8 cellular contexts compared by ENCODE assay signal in the genomic region with DNA sequence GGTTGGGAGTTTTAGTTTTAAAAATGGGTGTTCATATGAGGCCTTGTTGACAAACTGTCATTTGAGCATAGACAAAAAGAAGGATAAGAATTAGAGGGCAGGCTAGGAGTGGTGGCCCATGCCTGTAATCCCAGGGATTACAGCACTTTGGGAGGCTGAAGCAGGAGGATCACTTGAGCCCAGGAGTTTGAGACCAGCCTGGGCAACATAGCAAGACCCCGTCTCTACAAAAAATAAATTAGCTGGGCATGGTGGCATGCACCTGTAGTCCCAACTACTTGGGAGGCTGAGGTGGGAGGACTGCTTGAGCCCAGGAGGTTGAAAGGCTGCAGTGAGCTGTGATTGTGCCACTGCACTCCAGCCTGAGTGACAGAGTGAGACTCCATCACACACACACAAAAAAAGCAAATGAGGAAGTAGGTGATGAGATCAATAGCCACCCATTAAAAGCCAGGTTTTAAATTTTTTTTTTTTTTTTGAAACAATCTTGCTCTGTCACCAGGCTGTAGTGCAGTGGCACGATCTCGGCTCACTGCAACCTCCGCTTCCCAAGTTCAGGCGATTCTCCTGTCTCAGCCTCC. TPM values are rescaled to one million over a fixed set of nuclear protein-coding genes. Genes with fewer than 3 reads are reported as not detected.
A peak's percentile ranks its signal among the peaks of the same experiment; 100 is the strongest.
DNase-seq lines count a peak whose midpoint lies in the region; ATAC-seq and TF ChIP-seq lines count a peak whose summit lies in the region.
"Not testable (repeated sequence)": the region's sequence is repeated elsewhere in the genome, so short reads cannot be mapped to it uniquely, and the experiment has no call there.

No MANE protein-coding gene starts in this region.

- intact Hi-C loops in Caco-2 (cut with micrococcal nuclease; ENCODE audit: unreplicated experiment), result not testable (repeated sequence)
- intact Hi-C loops in activated B cell treated with CpG ODN at 0.5 μM for 24 hours (cut with micrococcal nuclease), result loop anchor here (1.0 kb wide), 2 partner anchors 9 to 15 kb away; no protein-coding TSS in a partner anchor

- H3K36me3 Mint-ChIP-seq in Caco-2 (ENCODE audit: insufficient read depth, unreplicated experiment) (peaks cover 54% of the 10 kb centered on the region), activated B cell treated with CpG ODN at 0.5 μM for 24 hours (ENCODE audit: low read depth) (peaks cover 71% of the 10 kb centered on the region), naive B cell (peaks cover 22 to 25% of the 10 kb centered on the region in 2 donors)
- peaks cover 28% of the 10 kb centered on the region for H3K36me3 Mint-ChIP-seq in activated naive CD4-positive, alpha-beta T cell treated with anti-CD3 and anti-CD28 coated beads, Interleukin-2, amount 50 U/mL, for 24 hours
- H3K36me3 Mint-ChIP-seq in stimulated activated naive B cell treated with anti-CD40 and anti-IgM and Interleukin-4, amounts not matched to agents 10 μg/mL and 1 μg/mL and 100 μg/mL, for 72 hours, result peaks cover 56 to 63% of the 10 kb centered on the region in 2 donors

- H3K4me1 ChIP-seq in Caco-2, result not testable (repeated sequence)
- H3K4me1 ChIP-seq in Karpas-422 (ENCODE audit: low read length) (peaks cover 45% of the 10 kb centered on the region), OCI-LY1 (ENCODE audit: insufficient read depth, low read length, severe bottlenecking) (peaks cover 82% of the 10 kb centered on the region)
- H3K4me1 ChIP-seq in effector memory CD4-positive, alpha-beta T cell (ENCODE audit: control insufficient read depth, insufficient read depth, low read length, poor library complexity, severe bottlenecking), result peaks cover 35% of the 10 kb centered on the region

- not testable (repeated sequence) for H3K4me3 Mint-ChIP-seq in Caco-2 (ENCODE audit: unreplicated experiment)
- H3K4me3 Mint-ChIP-seq in activated B cell treated with CpG ODN at 0.5 μM for 24 hours, result peak overlapping the region; percentile 60
- peak overlapping the region; percentile 43 for H3K4me3 Mint-ChIP-seq in activated naive CD4-positive, alpha-beta T cell treated with anti-CD3 and anti-CD28 coated beads, Interleukin-2, amount 50 U/mL, for 24 hours
- H3K4me3 Mint-ChIP-seq in naive B cell, result peak overlapping the region in 6 of 8 donors; percentile 73 to 89 (median 84)
- H3K4me3 Mint-ChIP-seq in stimulated activated naive B cell treated with anti-CD40 and anti-IgM and Interleukin-4, amounts not matched to agents 10 μg/mL and 1 μg/mL and 100 μg/mL, for 72 hours, result peak overlapping the region; percentile 44 to 46

- not testable (repeated sequence) for H3K4me2 ChIP-seq in Karpas-422 (ENCODE audit: low read depth, low read length, poor library complexity, severe bottlenecking)
- H3K4me2 ChIP-seq in OCI-LY1 (ENCODE audit: low read length), result peak overlapping the region; percentile 67

- POLR2A ChIA-PET in Caco-2 (lab: Charles Lee), result not testable (repeated sequence)
- POLR2A ChIA-PET in activated B cell treated with CpG ODN at 0.5 μM for 24 hours (lab: Charles Lee), result interaction anchor here (0.6 to 5.5 kb wide), 6 partner anchors 8 to 1232 kb away, joined by 5 to 63 read pairs (median 8); no protein-coding TSS in a partner anchor

- H3K9me3 ChIP-seq in Caco-2, result peaks cover 10% of the 10 kb centered on the region
- H3K9me3 ChIP-seq in Karpas-422 (ENCODE audit: low read length); effector memory CD4-positive, alpha-beta T cell (ENCODE audit: control insufficient read depth, low read length): not testable (repeated sequence)
- peaks cover 12% of the 10 kb centered on the region; the same call in 1 of the 2 replicates for H3K9me3 ChIP-seq in OCI-LY1 (ENCODE audit: low read length)

- H3K4me3 ChIP-seq in Caco-2 (ENCODE audit: low read depth, low read length); Karpas-422 (ENCODE audit: low read length); effector memory CD4-positive, alpha-beta T cell (ENCODE audit: insufficient read depth, low read depth, low read length, poor library complexity, severe bottlenecking): not testable (repeated sequence)
- H3K4me3 ChIP-seq in OCI-LY1 (ENCODE audit: low read depth, low read length, poor library complexity, severe bottlenecking), result peak overlapping the region; percentile 45

- H3K27me3 ChIP-seq in Caco-2 (replicated peaks; ENCODE audit: control insufficient read depth, insufficient read depth, low read length); Karpas-422 (ENCODE audit: low read length); OCI-LY1 (ENCODE audit: insufficient read depth, low read length); effector memory CD4-positive, alpha-beta T cell (replicated peaks; ENCODE audit: control insufficient read depth, insufficient read depth, low read length, poor library complexity, severe bottlenecking): not testable (repeated sequence)

- H3K9ac ChIP-seq in Karpas-422 (ENCODE audit: low read length), result not testable (repeated sequence)
- H3K9ac ChIP-seq in OCI-LY1 (ENCODE audit: low read length), result peak overlapping the region; percentile 68

- not testable (repeated sequence) for TF ChIP-seq CTCF in Caco-2 (IDR thresholded peaks at IDR 0.05; ENCODE audit: insufficient read depth in 1 of 2, low read depth in 1 of 2, low read length in 1 of 2, severe bottlenecking in 1 of 2, unreplicated experiment in 1 of 2); OCI-LY1 (IDR thresholded peaks at IDR 0.05; ENCODE audit: low read length); activated B cell treated with CpG ODN at 0.5 μM for 24 hours (IDR thresholded peaks at IDR 0.05)

- H3K27ac Mint-ChIP-seq in Caco-2 (ENCODE audit: unreplicated experiment) (peak overlapping the region; percentile 22), activated B cell treated with CpG ODN at 0.5 μM for 24 hours (peak overlapping the region; percentile 84), naive B cell (peak overlapping the region in 4 of 6 donors; percentile 97 to 99 (median 98))
- not testable (repeated sequence) for H3K27ac Mint-ChIP-seq in activated naive CD4-positive, alpha-beta T cell treated with anti-CD3 and anti-CD28 coated beads, Interleukin-2, amount 50 U/mL, for 24 hours
- H3K27ac Mint-ChIP-seq in stimulated activated naive B cell treated with anti-CD40 and anti-IgM and Interleukin-4, amounts not matched to agents 10 μg/mL and 1 μg/mL and 100 μg/mL, for 72 hours, result peak overlapping the region; percentile 94

- H2AFZ ChIP-seq in Karpas-422 (ENCODE audit: low read length); OCI-LY1 (ENCODE audit: low read length): not testable (repeated sequence)

- BruUV-seq in Caco-2 (replicated peaks; lab: Mats Ljungman, UMichigan), result not testable (repeated sequence)

- not testable (repeated sequence) for DNase-seq in Caco-2; Karpas-422; activated B cell treated with CpG ODN at 0.5 μM for 24 hours; effector memory CD4-positive, alpha-beta T cell; stimulated activated naive B cell treated with anti-CD40 and anti-IgM and Interleukin-4, amounts not matched to agents 10 μg/mL and 1 μg/mL and 100 μg/mL, for 72 hours
- DNase-seq in naive B cell, result peak; percentile 59

- not testable (repeated sequence) for H3K9me2 ChIP-seq in Karpas-422 (replicated peaks; ENCODE audit: insufficient read depth, low read length); OCI-LY1 (ENCODE audit: low read depth, low read length)

- H3K4me1 Mint-ChIP-seq in Caco-2 (ENCODE audit: low read depth, unreplicated experiment) (peaks cover 12% of the 10 kb centered on the region), activated B cell treated with CpG ODN at 0.5 μM for 24 hours (peaks cover 75% of the 10 kb centered on the region), naive B cell (peaks cover 50 to 82% (median 71%) of the 10 kb centered on the region in 3 donors)
- peaks cover 82% of the 10 kb centered on the region for H3K4me1 Mint-ChIP-seq in activated naive CD4-positive, alpha-beta T cell treated with anti-CD3 and anti-CD28 coated beads, Interleukin-2, amount 50 U/mL, for 24 hours
- H3K4me1 Mint-ChIP-seq in stimulated activated naive B cell treated with anti-CD40 and anti-IgM and Interleukin-4, amounts not matched to agents 10 μg/mL and 1 μg/mL and 100 μg/mL, for 72 hours, result peaks cover 37 to 69% of the 10 kb centered on the region in 2 donors

- not testable (repeated sequence) for H4K20me1 ChIP-seq in Karpas-422 (ENCODE audit: insufficient read depth, low read depth, low read length); OCI-LY1 (ENCODE audit: insufficient read depth, low read length)

- not testable (repeated sequence) for H3K9me3 Mint-ChIP-seq in Caco-2 (ENCODE audit: unreplicated experiment); activated B cell treated with CpG ODN at 0.5 μM for 24 hours; activated naive CD4-positive, alpha-beta T cell treated with anti-CD3 and anti-CD28 coated beads, Interleukin-2, amount 50 U/mL, for 24 hours; stimulated activated naive B cell treated with anti-CD40 and anti-IgM and Interleukin-4, amounts not matched to agents 10 μg/mL and 1 μg/mL and 100 μg/mL, for 72 hours
- peaks cover 0 to 20% (median 10%) of the 10 kb centered on the region in 7 donors for H3K9me3 Mint-ChIP-seq in naive B cell

- H3K27me3 Mint-ChIP-seq in Caco-2 (ENCODE audit: insufficient read depth, unreplicated experiment); activated B cell treated with CpG ODN at 0.5 μM for 24 hours; activated naive CD4-positive, alpha-beta T cell treated with anti-CD3 and anti-CD28 coated beads, Interleukin-2, amount 50 U/mL, for 24 hours; naive B cell; stimulated activated naive B cell treated with anti-CD40 and anti-IgM and Interleukin-4, amounts not matched to agents 10 μg/mL and 1 μg/mL and 100 μg/mL, for 72 hours: not testable (repeated sequence)

- CTCF ChIA-PET in Caco-2 (lab: Charles Lee), result not testable (repeated sequence)
- CTCF ChIA-PET in activated B cell treated with CpG ODN at 0.5 μM for 24 hours (lab: Charles Lee), result interaction anchor here (0.9 to 1.5 kb wide), 3 partner anchors 19 to 92 kb away, joined by 3 to 4 read pairs (median 4); no protein-coding TSS in a partner anchor

- H3K27ac ChIP-seq in Karpas-422 (ENCODE audit: low read length) (peak overlapping the region; percentile 69; the same call in 1 of the 2 replicates), OCI-LY1 (ENCODE audit: low read depth, low read length, poor library complexity, severe bottlenecking) (peak overlapping the region; percentile 97)
- peak overlapping the region; percentile 69 for H3K27ac ChIP-seq in effector memory CD4-positive, alpha-beta T cell (ENCODE audit: insufficient read depth, low read length, poor library complexity, severe bottlenecking)

- H3K36me3 ChIP-seq in Caco-2 (ENCODE audit: control insufficient read depth, insufficient read depth, low read length), result not testable (repeated sequence)
- peaks cover 58% of the 10 kb centered on the region for H3K36me3 ChIP-seq in Karpas-422 (ENCODE audit: insufficient read depth, low read length)
- H3K36me3 ChIP-seq in OCI-LY1 (ENCODE audit: insufficient read depth, low read length), result peaks cover 76% of the 10 kb centered on the region
- peaks cover 36% of the 10 kb centered on the region for H3K36me3 ChIP-seq in effector memory CD4-positive, alpha-beta T cell (ENCODE audit: control insufficient read depth, insufficient read depth, low read length)

- ATAC-seq in activated B cell treated with CpG ODN at 0.5 μM for 24 hours (ENCODE audit: low read depth), result peak; percentile 47
- peak; percentile 46 to 51 for ATAC-seq in naive B cell (ENCODE audit: low read depth in 2 of 2)
- ATAC-seq in stimulated activated naive B cell treated with anti-CD40 and anti-IgM and Interleukin-4, amounts not matched to agents 10 μg/mL and 1 μg/mL and 100 μg/mL, for 72 hours (replicated peaks), result peak; percentile 39 to 46

- peaks cover 94% of the 10 kb centered on the region for H3K79me2 ChIP-seq in Karpas-422 (ENCODE audit: low read length)
- H3K79me2 ChIP-seq in OCI-LY1 (ENCODE audit: insufficient read depth, low read length), result peaks cover 62% of the 10 kb centered on the region

- H3F3A ChIP-seq in OCI-LY1 (ENCODE audit: insufficient read depth, low read length), result peaks cover 17% of the 10 kb centered on the region

RNA-seq across cellular contexts. Expression of a gene that starts 5.8 kb away (rescaled TPM):
- 56.5 and 58.9 TPM in 2 replicates for total RNA-seq in Caco-2 (2022)
- total RNA-seq in Karpas-422 (2014; rRNA removed; shearing (Covaris generic); ENCODE audit: low replicate concordance), result 73.7 and 96.9 TPM in 2 replicates
- 221 and 264 TPM in 2 replicates for total RNA-seq in activated B cell treated with CpG ODN at 0.5 μM for 24 hours
- polyA plus RNA-seq in naive B cell (ENCODE audit: low read depth in 6 of 6), result 10 to 100 TPM; 12.6 to 50.8 (median 28.2) TPM

RNA-seq across cellular contexts. Expression of a gene that starts 27.4 kb away (rescaled TPM):
- total RNA-seq in Caco-2 (2022), result 24.7 and 28.5 TPM in 2 replicates
- total RNA-seq in Karpas-422 (2014; rRNA removed; shearing (Covaris generic); ENCODE audit: low replicate concordance), result 4.2 and 4.5 TPM in 2 replicates
- 127 and 151 TPM in 2 replicates for total RNA-seq in activated B cell treated with CpG ODN at 0.5 μM for 24 hours
- polyA plus RNA-seq in naive B cell (ENCODE audit: low read depth in 6 of 6), result 10 to 100 TPM in 3 of 6 donors, 1 to 10 TPM in 2, not detected in 1; 8.5 to 16.9 (median 10.6) TPM
